In genomic region chr13:51330741-51331140, GRCh38 we compare ENCODE assay signal across 1 cellular context.
TF ChIP-seq lines count a peak whose summit lies in the region.

No MANE protein-coding gene starts in this region.

TF ChIP-seq in GM12878, 131 proteins besides CTCF, POLR2A, EP300 and RAD21 (continued from another document):
- TF ChIP-seq ZSCAN29 (IDR thresholded peaks at IDR 0.05) = 0 out of 2 replicates have a peak, but pooled peaks have one; percentile 33
- peak; percentile 75 for TF ChIP-seq CREB1 (IDR thresholded peaks at IDR 0.05; ENCODE audit: low read depth)
- TF ChIP-seq MEF2B (IDR thresholded peaks at IDR 0.05; ENCODE audit: partially characterized antibody, poor library complexity, severe bottlenecking) = peak; percentile 95
- no peak for TF ChIP-seq IRF3 (IDR thresholded peaks at IDR 0.05)
- TF ChIP-seq IRF4 (IDR thresholded peaks at IDR 0.05; ENCODE audit: low read depth, low read length) = peak; percentile 72
- TF ChIP-seq NFXL1 (IDR thresholded peaks at IDR 0.05; ENCODE audit: borderline replicate concordance) = no peak
- TF ChIP-seq BRCA1 (IDR thresholded peaks at IDR 0.05; ENCODE audit: low read depth, low read length) = no peak
- TF ChIP-seq KDM1A (IDR thresholded peaks at IDR 0.05; ENCODE audit: borderline replicate concordance) = no peak
- TF ChIP-seq MTA3 (IDR thresholded peaks at IDR 0.05; ENCODE audit: borderline replicate concordance, low read length) = no peak
- no peak for TF ChIP-seq GABPA (IDR thresholded peaks at IDR 0.05; ENCODE audit: low read depth)
- peak; percentile 67; the same call in 1 of the 2 replicates for TF ChIP-seq BACH1 (IDR thresholded peaks at IDR 0.05; ENCODE audit: borderline replicate concordance)
- TF ChIP-seq TCF3 (IDR thresholded peaks at IDR 0.05; ENCODE audit: borderline replicate concordance, insufficient read depth, low read depth, low read length) = peak; percentile 42; the same call in 1 of the 2 replicates
- TF ChIP-seq SREBF2 (IDR thresholded peaks at IDR 0.05; ENCODE audit: low read length) = no peak
- no peak for TF ChIP-seq CHD4 (IDR thresholded peaks at IDR 0.05)
